19 cellular contexts compared by ENCODE assay signal in the genomic region with DNA sequence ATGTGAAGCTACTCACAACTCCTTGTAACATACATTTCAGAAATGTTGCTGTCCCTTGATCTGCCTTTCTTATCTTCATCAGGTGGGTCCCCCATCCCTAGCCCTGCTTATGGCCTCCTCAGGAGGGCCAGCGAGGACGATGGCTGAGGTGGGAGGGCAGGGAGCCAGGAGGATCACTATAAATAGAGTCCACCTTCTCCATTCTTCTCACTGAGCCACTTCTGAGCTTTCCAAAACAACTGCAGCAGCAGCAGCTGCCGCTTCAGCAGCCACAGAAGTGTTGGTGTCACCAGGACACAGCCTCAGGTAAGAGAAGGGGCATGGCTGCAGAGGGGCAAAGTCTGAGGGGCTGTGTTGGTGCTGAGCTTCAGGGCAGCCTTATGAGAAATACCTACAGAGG. TPM values are rescaled to one million over a fixed set of nuclear protein-coding genes. Genes with fewer than 3 reads are reported as not detected.
"Had no signal": no experiment of that assay in that cellular context is flagged by ENCODE, and none has a peak within 500 bp of the region (broad histone marks: within the 10 kb centered on the region; RNA-seq: fewer than 3 reads in every experiment).

No MANE protein-coding gene starts in this region.

- H3K27ac ChIP-seq: dorsolateral prefrontal cortex, neural progenitor cell, tibial nerve, uterus had no signal

- H3K4me3 ChIP-seq: dorsolateral prefrontal cortex, mucosa of descending colon, neural progenitor cell, tibial nerve, uterus had no signal

- H3K4me1 ChIP-seq: uterus had no signal

- H3K9me3 ChIP-seq: mucosa of descending colon, tibial nerve, uterus had no signal

- H3K27me3 ChIP-seq: dorsolateral prefrontal cortex, neural progenitor cell, tibial nerve, uterus had no signal

- DNase-seq: activated CD4-positive, alpha-beta T cell treated with anti-CD3 and anti-CD28 coated beads, Interleukin-2, amount 50 U/mL, for 1 hour; activated CD8-positive, alpha-beta memory T cell treated with anti-CD3 and anti-CD28 coated beads, Interleukin-2, amount 50 U/mL, for 4 hours; activated effector memory CD4-positive, alpha-beta T cell treated with Interleukin-2 at 50 U/mL for 16 hours; activated naive CD4-positive, alpha-beta T cell treated with anti-CD3 and anti-CD28 coated beads, Interleukin-2, amount 10 ng/mL, durations not matched to agents 7 days and 5 days; activated naive CD8-positive, alpha-beta T cell treated with anti-CD3 and anti-CD28 coated beads, Interleukin-2, amount 50 U/mL, for 24 hours; activated T-cell treated with anti-CD3 and anti-CD28 coated beads, Interleukin-2, amount 50 U/mL, for 4 hours; anterior cingulate cortex; caudate nucleus; dorsolateral prefrontal cortex; mesenchymal stem cell; mucosa of descending colon; naive thymus-derived CD4-positive, alpha-beta T cell; stimulated activated CD4-positive, alpha-beta T cell treated with anti-CD3 and anti-CD28 coated beads, Interleukin-12 subunit alpha, Interleukin-12 subunit beta, amount 100 ng/mL, for 4 hours; stimulated activated CD4-positive, alpha-beta T cell treated with anti-CD3 and anti-CD28 coated beads, Interleukin-2, amount 100 ng/mL, for 24 hours; stimulated activated naive CD8-positive, alpha-beta T cell treated with anti-CD3 and anti-CD28 coated beads, Interleukin-15, Interleukin-2, amounts not matched to agents 100 U/mL and 50 U/mL, for 24 hours; substantia nigra; uterus had no signal

- H3K36me3 ChIP-seq: neural progenitor cell, tibial nerve, uterus had no signal

- ATAC-seq: activated naive CD8-positive, alpha-beta T cell treated with anti-CD3 and anti-CD28 coated beads, Interleukin-2, amount 50 U/mL, for 24 hours; activated T-cell treated with anti-CD3 and anti-CD28 coated beads, Interleukin-2, amount 50 U/mL, for 4 hours; mucosa of descending colon; naive thymus-derived CD4-positive, alpha-beta T cell; stimulated activated naive CD8-positive, alpha-beta T cell treated with anti-CD3 and anti-CD28 coated beads, Interleukin-15, Interleukin-2, amounts not matched to agents 100 U/mL and 50 U/mL, for 24 hours had no signal

RNA-seq across cellular contexts. Expression of gene AMOTL2, which starts 58.0 kb away (rescaled TPM):
- total RNA-seq: naive thymus-derived CD4-positive, alpha-beta T cell had no signal
